Comparison of ENCODE assay signal across 21 cellular contexts in the genomic region with DNA sequence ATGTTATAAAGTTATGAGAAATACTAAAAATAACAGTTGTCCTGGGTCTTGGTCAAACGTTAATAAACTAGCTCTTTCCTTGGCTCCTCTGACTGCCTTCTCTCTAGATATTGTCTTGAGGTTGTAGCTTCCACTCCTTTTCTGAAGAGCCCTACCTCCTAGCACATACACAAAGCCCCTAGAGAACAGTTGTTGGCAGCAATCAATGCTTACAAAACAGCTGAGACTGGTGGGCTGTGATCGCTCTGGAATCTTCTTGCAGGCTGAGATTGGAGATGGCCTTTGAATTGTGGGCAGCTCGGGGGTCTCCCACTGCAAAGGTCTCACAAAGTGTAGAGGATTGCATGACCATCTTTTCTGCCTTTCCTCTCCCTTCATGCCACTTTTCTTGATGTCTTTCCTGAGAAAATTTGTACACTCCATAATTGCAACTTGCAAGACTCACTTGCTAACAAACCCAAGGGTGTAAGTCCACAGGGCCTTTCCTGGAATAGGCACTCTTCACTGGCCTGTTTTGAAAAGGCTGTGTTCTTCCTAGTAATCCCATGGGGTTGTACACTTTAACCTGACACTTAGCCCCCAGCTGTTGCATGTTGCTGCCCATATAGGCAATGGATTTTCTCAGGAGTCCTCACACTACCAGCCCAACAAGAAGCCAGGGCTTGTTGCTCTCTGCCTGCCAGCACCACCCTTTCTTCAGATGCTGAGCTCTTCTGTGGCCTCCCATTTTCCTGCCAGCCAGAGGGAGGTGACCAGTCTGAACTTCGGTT.
DNase-seq lines count a peak whose midpoint lies in the region; ATAC-seq and TF ChIP-seq lines count a peak whose summit lies in the region.
"Had no signal": no experiment of that assay in that cellular context is flagged by ENCODE, and none has a peak within 500 bp of the region (broad histone marks: within the 10 kb centered on the region; RNA-seq: fewer than 3 reads in every experiment).

No MANE protein-coding gene starts in this region.

- H3K4me1 ChIP-seq in heart right ventricle (peaks cover 9 to 95% (median 76%) of the 10 kb centered on the region in 9 donors), rectal smooth muscle tissue (ENCODE audit: control insufficient read depth, insufficient read depth, low read length) (peaks cover 55% of the 10 kb centered on the region), upper lobe of left lung (peaks cover 64 to 80% (median 68%) of the 10 kb centered on the region in 4 donors)
- H3K4me1 ChIP-seq: A549 had no signal

- H3K9me3 ChIP-seq in heart right ventricle (no peaks in the 10 kb centered on the region), upper lobe of left lung (no peaks in the 10 kb centered on the region)
- H3K9me3 ChIP-seq: A549, BLaER1, Peyer's patch, SK-N-SH had no signal

- peak; percentile 30 for ATAC-seq in Right ventricle myocardium inferior
- ATAC-seq in Right ventricle myocardium superior (ENCODE audit: poor library complexity), result no peak
- ATAC-seq in heart right ventricle, result no peak
- no peak for ATAC-seq in upper lobe of left lung (ENCODE audit: low FRiP score in 2 of 2)
- no peak for ATAC-seq in HG02870 (IDR thresholded peaks at IDR 0.05; ENCODE audit: unreplicated experiment)
- ATAC-seq: A549; activated CD4-positive, CD25-positive, alpha-beta regulatory T cell treated with anti-CD3 and anti-CD28 coated beads, Interleukin-2, amount 50 U/mL, for 24 hours; activated T-cell treated with anti-CD3 and anti-CD28 coated beads, Interleukin-2, amount 50 U/mL, for 4 hours had no signal

- intact Hi-C loops in Right ventricle myocardium inferior (cut with DNase I) (no loop called here), Right ventricle myocardium superior (cut with DNase I) (no loop called here), heart right ventricle (cut with DNase I) (no loop called here)

- peaks cover 0 to 32% (median 0%) of the 10 kb centered on the region in 9 donors for H3K36me3 ChIP-seq in heart right ventricle
- H3K36me3 ChIP-seq in rectal smooth muscle tissue (ENCODE audit: control insufficient read depth, insufficient read depth, low read length), result no peaks in the 10 kb centered on the region
- H3K36me3 ChIP-seq in upper lobe of left lung, result peaks cover 0 to 12% (median 0%) of the 10 kb centered on the region in 4 donors
- H3K36me3 ChIP-seq: Peyer's patch had no signal

- peak overlapping the region in 9 of 10 donors; percentile 16 to 93 (median 82) for H3K27ac ChIP-seq in heart right ventricle
- H3K27ac ChIP-seq in rectal smooth muscle tissue (ENCODE audit: low read depth, low read length), result peak overlapping the region; percentile 19
- H3K27ac ChIP-seq in upper lobe of left lung, result peak overlapping the region; percentile 3 to 85 (median 44)
- H3K27ac ChIP-seq: A549, BLaER1 had no signal

- no peak for DNase-seq in Right ventricle myocardium inferior (ENCODE audit: missing footprints)
- no peak for DNase-seq in Right ventricle myocardium superior
- DNase-seq in heart right ventricle, result no peak
- DNase-seq in upper lobe of left lung, result no peak
- DNase-seq in NCI-H2081 treated with DMSO at 0.1 percent for 48 hours (lab: John Stamatoyannopoulos, UW), result no peak
- DNase-seq in AG20443 (ENCODE audit: low spot score), result no peak
- DNase-seq: activated naive CD4-positive, alpha-beta T cell treated with anti-CD3 and anti-CD28 coated beads, Interleukin-2, amount 50 U/mL, for 16 hours; activated T-cell treated with anti-CD3 and anti-CD28 coated beads, Interleukin-2, amount 50 U/mL, for 4 hours; aorta; hippocampal formation; islet precursor cell; Kasumi-1; mesendoderm; Peyer's patch; SK-N-SH; T-helper 9 cell had no signal

- H3K27me3 ChIP-seq in heart right ventricle (no peaks in the 10 kb centered on the region), rectal smooth muscle tissue (ENCODE audit: control insufficient read depth, insufficient read depth, low read length) (no peaks in the 10 kb centered on the region), upper lobe of left lung (no peaks in the 10 kb centered on the region)
- H3K27me3 ChIP-seq: BLaER1, Peyer's patch had no signal

- TF ChIP-seq CTCF in heart right ventricle (IDR thresholded peaks at IDR 0.05) (no peak), upper lobe of left lung (IDR thresholded peaks at IDR 0.05) (no peak)

- no peak for TF ChIP-seq POLR2A in upper lobe of left lung (IDR thresholded peaks at IDR 0.05)

- TF ChIP-seq EP300 in upper lobe of left lung (IDR thresholded peaks at IDR 0.05), result no peak

- no peak overlapping the region for H3K9ac ChIP-seq in rectal smooth muscle tissue (ENCODE audit: low read length)
- H3K9ac ChIP-seq: BLaER1, SK-N-SH had no signal

- WGBS in heart right ventricle, 2 donors, result 56 to 66% methylated on average over 4 of the region's 4 CpGs
- WGBS in upper lobe of left lung, 2 donors, result 77 to 81% methylated on average over 4 of the region's 4 CpGs

- H3K4me3 ChIP-seq in heart right ventricle (no peak overlapping the region), rectal smooth muscle tissue (ENCODE audit: low read length) (no peak overlapping the region), upper lobe of left lung (no peak overlapping the region)
- H3K4me3 ChIP-seq: A549, BLaER1, Peyer's patch had no signal

Comparison
In these comparisons a context has a peak if more than half of its experiments do, and no peak if none do; other contexts are left out.
1. H3K27ac ChIP-seq: peak in every context shown above with its lines; median percentile 82 in heart right ventricle; 44 in upper lobe of left lung; 19 in rectal smooth muscle tissue.